ENCODE assay signal across 14 cellular contexts in the genomic region with DNA sequence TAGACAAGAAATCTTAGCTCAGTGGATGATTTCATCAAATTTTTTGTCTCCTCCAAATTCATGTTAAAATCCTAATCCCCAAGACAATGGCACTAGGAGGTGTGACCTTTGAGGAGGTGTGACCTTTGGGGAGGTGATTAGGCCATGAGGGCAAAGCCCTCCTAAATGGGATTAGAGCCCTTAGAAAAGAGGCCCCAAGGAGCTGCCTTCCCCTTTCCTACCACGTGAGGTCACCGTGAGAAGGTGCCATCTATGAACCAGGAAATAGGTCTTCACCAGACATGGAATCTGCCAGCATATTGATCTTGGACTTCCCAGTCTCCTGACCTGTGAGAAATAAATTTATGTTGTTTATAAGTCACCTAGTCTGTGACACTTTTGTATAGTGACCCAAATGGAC.
DNase-seq lines count a peak whose midpoint lies in the region; ATAC-seq and TF ChIP-seq lines count a peak whose summit lies in the region.
"Had no signal": no experiment of that assay in that cellular context is flagged by ENCODE, and none has a peak within 500 bp of the region (broad histone marks: within the 10 kb centered on the region; RNA-seq: fewer than 3 reads in every experiment).

No MANE protein-coding gene starts in this region.

- ATAC-seq in GM19351 (IDR thresholded peaks at IDR 0.05; ENCODE audit: unreplicated experiment) = no peak

- TF ChIP-seq POLR2A in vagina (IDR thresholded peaks at IDR 0.05) = no peak

- H3K9me2 ChIP-seq in GM23248 (ENCODE audit: insufficient read depth) = no peaks in the 10 kb centered on the region

- no peak overlapping the region for H2AFZ ChIP-seq in GM23248
- no peak overlapping the region for H2AFZ ChIP-seq in OCI-LY3 (ENCODE audit: low read depth, low read length)

- H3F3A ChIP-seq in GM23248 (ENCODE audit: insufficient read depth) = no peaks in the 10 kb centered on the region

- intact Hi-C loops in vagina (cut with DNase I) = no loop called here

- no peaks in the 10 kb centered on the region for H3K36me3 ChIP-seq in BE2C
- no peaks in the 10 kb centered on the region for H3K36me3 ChIP-seq in GM23248 (ENCODE audit: low read depth)
- H3K36me3 ChIP-seq in OCI-LY3 (replicated peaks; ENCODE audit: low read depth, low read length) = no peaks in the 10 kb centered on the region
- no peaks in the 10 kb centered on the region for H3K36me3 ChIP-seq in vagina
- H3K36me3 ChIP-seq: BLaER1 had no signal

- 12 to 14% methylated on average over 2 of the region's 2 CpGs for WGBS in GM23248 (ENCODE audit: low coverage in 1 of 2, low lambda C conversion rate in 2 of 2, missing lambda C conversion rate in 2 of 2), 2 experiments

- no peaks in the 10 kb centered on the region for H3K27me3 ChIP-seq in BE2C
- H3K27me3 ChIP-seq in GM23248 (replicated peaks; ENCODE audit: insufficient read depth) = peaks cover 56% of the 10 kb centered on the region
- peaks cover 26% of the 10 kb centered on the region for H3K27me3 ChIP-seq in OCI-LY3 (ENCODE audit: low read depth, low read length)
- H3K27me3 ChIP-seq in vagina = no peaks in the 10 kb centered on the region
- H3K27me3 ChIP-seq: BLaER1 had no signal

- TF ChIP-seq CTCF in BE2C (IDR thresholded peaks at IDR 0.05; ENCODE audit: low read depth, low read length) = peak; percentile 49
- TF ChIP-seq CTCF in OCI-LY3 (IDR thresholded peaks at IDR 0.05; ENCODE audit: low read depth, low read length) = peak; percentile 40
- TF ChIP-seq CTCF in fibroblast of mammary gland (conservative IDR thresholded peaks at IDR 0.05; ENCODE audit: control insufficient read depth, insufficient read depth, low read depth, low read length) = peak; percentile 8
- no peak for TF ChIP-seq CTCF in vagina (IDR thresholded peaks at IDR 0.05)

- no peaks in the 10 kb centered on the region for H4K20me1 ChIP-seq in GM23248 (ENCODE audit: insufficient read depth)
- no peaks in the 10 kb centered on the region for H4K20me1 ChIP-seq in OCI-LY3 (ENCODE audit: insufficient read depth, low read length)
- H4K20me1 ChIP-seq: BLaER1 had no signal

- no peaks in the 10 kb centered on the region for H3K79me2 ChIP-seq in GM23248 (ENCODE audit: insufficient read depth)
- no peaks in the 10 kb centered on the region for H3K79me2 ChIP-seq in OCI-LY3 (ENCODE audit: low read length)

- no peak overlapping the region for H3K4me3 ChIP-seq in BE2C (ENCODE audit: low read depth, low read length)
- H3K4me3 ChIP-seq in GM23248 = no peak overlapping the region
- no peak overlapping the region for H3K4me3 ChIP-seq in OCI-LY3 (ENCODE audit: low read length)
- no peak overlapping the region for H3K4me3 ChIP-seq in fibroblast of mammary gland (ENCODE audit: control insufficient read depth, low read depth, low read length)
- H3K4me3 ChIP-seq in vagina = no peak overlapping the region
- H3K4me3 ChIP-seq: BLaER1 had no signal

- H3K4me1 ChIP-seq in BE2C (peaks cover 32% of the 10 kb centered on the region), GM23248 (ENCODE audit: insufficient read depth) (no peaks in the 10 kb centered on the region), OCI-LY3 (ENCODE audit: low read length) (peaks cover 7% of the 10 kb centered on the region; the same call in 1 of the 2 replicates), vagina (peaks cover 8% of the 10 kb centered on the region)

- DNase-seq in BE2C (no peak), GM23248 (peak; percentile 5), fibroblast of mammary gland (ENCODE audit: low read depth) (no peak), NK-92 (lab: John Stamatoyannopoulos, UW; ENCODE audit: unreplicated experiment) (no peak), vagina (ENCODE audit: extremely low spot score in 2 of 2) (no peak)
- no peak for DNase-seq in activated T-cell treated with anti-CD3 and anti-CD28 coated beads, Interleukin-2, amount 50 U/mL, for 48 hours
- DNase-seq: activated CD4-positive, alpha-beta T cell treated with anti-CD3 and anti-CD28 coated beads for 48 hours; aorta; effector memory CD4-positive, alpha-beta T cell; glutamatergic neuron; occipital lobe had no signal

- H3K9ac ChIP-seq in GM23248 (no peak overlapping the region), OCI-LY3 (ENCODE audit: low read length) (no peak overlapping the region)
- H3K9ac ChIP-seq: BLaER1 had no signal

- in situ Hi-C loops in GM23248 (cut with MboI) = no loop called here

- H3K27ac ChIP-seq in GM23248 = no peak overlapping the region
- no peak overlapping the region for H3K27ac ChIP-seq in OCI-LY3 (ENCODE audit: low read length)
- no peak overlapping the region for H3K27ac ChIP-seq in vagina
- H3K27ac ChIP-seq: BLaER1 had no signal

- H3K9me3 ChIP-seq in BE2C (no peaks in the 10 kb centered on the region), GM23248 (ENCODE audit: low read depth) (no peaks in the 10 kb centered on the region), OCI-LY3 (ENCODE audit: insufficient read depth, low read length) (no peaks in the 10 kb centered on the region), vagina (no peaks in the 10 kb centered on the region)
- H3K9me3 ChIP-seq: BLaER1 had no signal

- H3K4me2 ChIP-seq in GM23248 (ENCODE audit: unreplicated experiment) (no peak overlapping the region), OCI-LY3 (ENCODE audit: low read length) (no peak overlapping the region)
- H3K4me2 ChIP-seq: BLaER1 had no signal

Comparison
In these comparisons a context has a peak if more than half of its experiments do, and no peak if none do; other contexts are left out.
1. CTCF ChIP-seq: peak in BE2C (single experiment), OCI-LY3 (single experiment) and fibroblast of mammary gland (single experiment); none in vagina (0 of 3).